Comparison of ENCODE assay signal across 8 cellular contexts in genomic region chr2:170770304-170771048, GRCh38. TPM values are rescaled to one million over a fixed set of nuclear protein-coding genes. Genes with fewer than 3 reads are reported as not detected.
DNase-seq lines count a peak whose midpoint lies in the region; ATAC-seq and TF ChIP-seq lines count a peak whose summit lies in the region.

Gene ERICH2, plus strand, starts transcription at chr2:170770378. Its CDS starts 304 bp downstream, at chr2:170770682.

- H3K4me3 ChIP-seq in ACC112 (ENCODE audit: low read depth, low read length) (peak within 1 kb of the TSS; percentile 84), dorsolateral prefrontal cortex (peak within 1 kb of the TSS; percentile 48 to 84 (median 75)), lower leg skin (ENCODE audit: low read depth, poor library complexity, severe bottlenecking) (peak within 1 kb of the TSS; percentile 56)

- TF ChIP-seq CTCF in dorsolateral prefrontal cortex (IDR thresholded peaks at IDR 0.05 in 54 of 56, conservative IDR thresholded peaks at IDR 0.05 in 2 of 56; ENCODE audit: low read depth in 1 of 56, partially characterized antibody in 56 of 56) (peak in 4 of 56 donors; percentile 5 to 17 (median 12)), lower leg skin (IDR thresholded peaks at IDR 0.05) (no peak)

- H3K36me3 ChIP-seq in ACC112 (ENCODE audit: insufficient read depth, low read length): no peaks in the 10 kb centered on the region

- H3K79me2 ChIP-seq in ACC112 (ENCODE audit: control insufficient read depth, insufficient read depth, low read length, unreplicated experiment): no peaks in the 10 kb centered on the region

- peaks cover 2% of the 10 kb centered on the region for H3K4me1 ChIP-seq in ACC112 (ENCODE audit: control insufficient read depth, insufficient read depth, low read length, unreplicated experiment)

- 1% methylated on average over 26 to 31 of the region's 54 CpGs for WGBS in lower leg skin, 2 donors

- peaks cover 13% of the 10 kb centered on the region for H3K27me3 ChIP-seq in ACC112 (ENCODE audit: insufficient read depth, low read length)
- H3K27me3 ChIP-seq in dorsolateral prefrontal cortex: no peaks in the 10 kb centered on the region

- peak within 1 kb of the TSS; percentile 92 for H2AFZ ChIP-seq in ACC112 (ENCODE audit: low read length, unreplicated experiment)

- ATAC-seq in GM19023 (IDR thresholded peaks at IDR 0.05; ENCODE audit: unreplicated experiment): peak; percentile 88
- peak; percentile 71 for ATAC-seq in HG03196 (IDR thresholded peaks at IDR 0.05; ENCODE audit: unreplicated experiment)

- TF ChIP-seq POLR2A in lower leg skin (IDR thresholded peaks at IDR 0.05): no peak

- H3K27ac ChIP-seq in ACC112 (ENCODE audit: low read depth, low read length) (no peak within 1 kb of the TSS), dorsolateral prefrontal cortex (peak within 1 kb of the TSS in 53 of 59 donors; percentile 3 to 87 (median 69))

- intact Hi-C loops in dorsolateral prefrontal cortex (cut with DNase I) (no loop called here), lower leg skin (cut with DNase I; ENCODE audit: low total_unique reads) (no loop called here)

- DNase-seq in NCI-H510A (lab: John Stamatoyannopoulos, UW): peak; percentile 95
- DNase-seq in activated CD4-positive, alpha-beta T cell treated with anti-CD3 and anti-CD28 coated beads, Interleukin-2, amount 50 U/mL, for 24 hours (ENCODE audit: low read depth in 1 of 2, low spot score in 1 of 2): peak; percentile 29 to 36
- DNase-seq in dorsolateral prefrontal cortex: peak; percentile 19 to 81 (median 62)
- peak; percentile 39 to 95 for DNase-seq in lower leg skin (ENCODE audit: low spot score in 2 of 2)
- peak; percentile 61 to 69 for DNase-seq in stimulated activated CD4-positive, alpha-beta T cell treated with anti-CD3 and anti-CD28 coated beads, Interleukin-4, amount 100 ng/mL, for 4 hours

RNA-seq across cellular contexts. Expression of gene ERICH2, which starts in this region (rescaled TPM):
- total RNA-seq in dorsolateral prefrontal cortex (1 to 10 TPM in 87 of 120 experiments, under 1 TPM in 13, not detected in 20; 0.84 to 5.8 (median 1.9) TPM), lower leg skin (under 1 TPM in 1 of 4 donors, not detected in 3; 0.58 TPM)

Comparison
In these comparisons a context has a peak if more than half of its experiments do, and no peak if none do; other contexts are left out.
1. Peak in DNase-seq and H3K4me3 ChIP-seq in lower leg skin; RNA of the gene not detected or under 1 TPM.
2. DNase-seq: peak in every context shown above with its lines; median percentile 95 in NCI-H510A; 67 in lower leg skin; 65 in stimulated activated CD4-positive, alpha-beta T cell treated with anti-CD3 and anti-CD28 coated beads, Interleukin-4, amount 100 ng/mL, for 4 hours; 62 in dorsolateral prefrontal cortex; 32 in activated CD4-positive, alpha-beta T cell treated with anti-CD3 and anti-CD28 coated beads, Interleukin-2, amount 50 U/mL, for 24 hours.